19 cellular contexts compared by ENCODE assay signal in genomic region chr5:170223349-170223748, GRCh38. TPM values are rescaled to one million over a fixed set of nuclear protein-coding genes. Genes with fewer than 3 reads are reported as not detected.
DNase-seq lines count a peak whose midpoint lies in the region; ATAC-seq and TF ChIP-seq lines count a peak whose summit lies in the region.
"Had no signal": no experiment of that assay in that cellular context is flagged by ENCODE, and none has a peak within 500 bp of the region (broad histone marks: within the 10 kb centered on the region; RNA-seq: fewer than 3 reads in every experiment).

No MANE protein-coding gene starts in this region.

- WGBS in spleen, 5 donors: 52 to 77% (median 62%) methylated on average over 1 of the region's 1 CpG

- CTCF ChIA-PET in activated CD8-positive, alpha-beta memory T cell treated with anti-CD3 and anti-CD28 coated beads, Interleukin-2, amount 10 ng/mL, durations not matched to agents 7 days and 5 days (lab: Charles Lee): interaction anchor here (1.0 to 9.9 kb wide), 4 partner anchors 10 to 196 kb away, joined by 3 to 205 read pairs (median 4); partner anchors contain the start of gene C5orf58

- no peak overlapping the region for H3K4me3 ChIP-seq in fibroblast of the aortic adventitia (ENCODE audit: low read depth, low read length)
- H3K4me3 ChIP-seq in spleen: no peak overlapping the region

- peaks cover 0 to 33% (median 6%) of the 10 kb centered on the region in 6 donors for H3K4me1 ChIP-seq in spleen

- TF ChIP-seq CTCF in fibroblast of the aortic adventitia (IDR thresholded peaks at IDR 0.05; ENCODE audit: insufficient read depth, low read length) (no peak), spleen (IDR thresholded peaks at IDR 0.05 in 8 of 11, conservative IDR thresholded peaks at IDR 0.05 in 3 of 11) (no peak)

- no peak for ATAC-seq in activated CD8-positive, alpha-beta memory T cell treated with anti-CD3 and anti-CD28 coated beads, Interleukin-2, amount 10 ng/mL, durations not matched to agents 7 days and 5 days
- ATAC-seq: Panc1 had no signal

- no peaks in the 10 kb centered on the region for H3K27me3 Mint-ChIP-seq in activated CD8-positive, alpha-beta memory T cell treated with anti-CD3 and anti-CD28 coated beads, Interleukin-2, amount 10 ng/mL, durations not matched to agents 7 days and 5 days

- no peaks in the 10 kb centered on the region for H3K9me3 ChIP-seq in spleen

- intact Hi-C loops in spleen (cut with DNase I; ENCODE audit: low total_unique reads): loop anchor here (5.0 kb wide), 1 partner anchor 199 kb away; no protein-coding TSS in a partner anchor

- no peaks in the 10 kb centered on the region for H3K36me3 ChIP-seq in spleen

- no peaks in the 10 kb centered on the region for H3K9me3 Mint-ChIP-seq in activated CD8-positive, alpha-beta memory T cell treated with anti-CD3 and anti-CD28 coated beads, Interleukin-2, amount 10 ng/mL, durations not matched to agents 7 days and 5 days (ENCODE audit: low read depth)

- peaks cover 3% of the 10 kb centered on the region for H3K4me1 Mint-ChIP-seq in activated CD8-positive, alpha-beta memory T cell treated with anti-CD3 and anti-CD28 coated beads, Interleukin-2, amount 10 ng/mL, durations not matched to agents 7 days and 5 days

- peak overlapping the region in 6 of 8 donors; percentile 2 to 54 (median 42) for H3K27ac ChIP-seq in spleen
- no peak overlapping the region for H3K27ac ChIP-seq in caudate nucleus (ENCODE audit: low read depth, low read length)

- no peaks in the 10 kb centered on the region for H3K27me3 ChIP-seq in spleen (replicated peaks in 1 of 7)

- no peak overlapping the region for H3K4me3 Mint-ChIP-seq in activated CD8-positive, alpha-beta memory T cell treated with anti-CD3 and anti-CD28 coated beads, Interleukin-2, amount 10 ng/mL, durations not matched to agents 7 days and 5 days

- H3K27ac Mint-ChIP-seq in activated CD8-positive, alpha-beta memory T cell treated with anti-CD3 and anti-CD28 coated beads, Interleukin-2, amount 10 ng/mL, durations not matched to agents 7 days and 5 days: no peak overlapping the region

- TF ChIP-seq POLR2A in spleen (IDR thresholded peaks at IDR 0.05): no peak

- DNase-seq in EL (peak; percentile 2), RPMI7951 (ENCODE audit: low read depth) (peak; percentile 14), fibroblast of the aortic adventitia (ENCODE audit: low read depth) (peak; percentile 37), spleen (no peak), caudate nucleus (lab: John Stamatoyannopoulos, UW) (no peak), NCI-H345 treated with DMSO at 0.1 percent for 48 hours (lab: John Stamatoyannopoulos, UW; ENCODE audit: unreplicated experiment) (no peak)
- no peak for DNase-seq in activated CD8-positive, alpha-beta memory T cell treated with anti-CD3 and anti-CD28 coated beads, Interleukin-2, amount 10 ng/mL, durations not matched to agents 7 days and 5 days
- DNase-seq: C1 segment of cervical spinal cord, DMS 273 treated with DMSO at 0.1 percent for 48 hours, H7, IMR-90, NCI-H1436 treated with DMSO at 0.1 percent for 48 hours, NCI-H2081 treated with DMSO at 0.1 percent for 48 hours, NCI-H2227 treated with DMSO at 0.1 percent for 48 hours, NCI-H526 treated with DMSO at 0.1 percent for 48 hours, SHP77 treated with DMSO at 0.1 percent for 48 hours had no signal

- no peaks in the 10 kb centered on the region for H3K36me3 Mint-ChIP-seq in activated CD8-positive, alpha-beta memory T cell treated with anti-CD3 and anti-CD28 coated beads, Interleukin-2, amount 10 ng/mL, durations not matched to agents 7 days and 5 days

RNA-seq across cellular contexts. Expression of gene C5orf58, which starts 9.4 kb away (rescaled TPM):
- 0.68 TPM in 1 of 2 replicates, not detected in the other for total RNA-seq in RPMI7951 (2014; rRNA removed; shearing (Covaris generic))
- not detected in 2 replicates for total RNA-seq in fibroblast of the aortic adventitia (ENCODE audit: low replicate concordance)
- total RNA-seq in spleen: not detected
- under 1 TPM in 1 of 3 donors, not detected in 2; 0.35 TPM for polyA plus RNA-seq in spleen
- not detected for total RNA-seq in activated CD8-positive, alpha-beta memory T cell treated with anti-CD3 and anti-CD28 coated beads, Interleukin-2, amount 10 ng/mL, durations not matched to agents 7 days and 5 days
- total RNA-seq: Daoy, IMR-90, LHCN-M2 had no signal
- polyA plus RNA-seq: IMR-90 had no signal

Comparison
In these comparisons a context has a peak if more than half of its experiments do, and no peak if none do; other contexts are left out.
1. DNase-seq: peak in EL (single experiment), RPMI7951 (single experiment) and fibroblast of the aortic adventitia (single experiment); none in spleen (single experiment), caudate nucleus (0 of 61), activated CD8-positive, alpha-beta memory T cell treated with anti-CD3 and anti-CD28 coated beads, Interleukin-2, amount 10 ng/mL, durations not matched to agents 7 days and 5 days (single experiment) and NCI-H345 treated with DMSO at 0.1 percent for 48 hours (single experiment).